Comparison of ENCODE assay signal across 1 cellular context in the genomic region with DNA sequence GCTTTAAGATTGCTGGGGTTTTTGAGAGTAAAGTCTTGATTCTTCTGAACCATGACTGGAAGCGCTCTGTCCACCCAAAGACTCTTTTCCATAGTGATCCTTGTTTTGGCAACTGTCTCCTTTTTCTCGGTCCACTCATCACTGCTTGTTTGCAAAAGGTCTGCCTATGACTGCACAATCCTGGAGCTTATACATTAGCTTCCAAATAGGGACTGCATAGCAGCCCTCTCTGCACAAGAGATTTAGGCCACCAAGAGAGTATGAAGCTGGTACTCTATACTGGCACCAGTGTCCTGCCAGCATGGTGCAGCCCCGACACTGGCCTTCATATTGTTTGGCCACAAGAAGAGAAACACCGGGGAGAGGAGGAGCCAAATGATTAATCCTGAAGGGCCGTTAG.
TF ChIP-seq lines count a peak whose summit lies in the region.

No MANE protein-coding gene starts in this region.

TF ChIP-seq in GM23338, 12 proteins besides CTCF, POLR2A, EP300 and RAD21:
- TF ChIP-seq EZH2 (IDR thresholded peaks at IDR 0.05; ENCODE audit: low read depth, unreplicated experiment) (no peak), CREB1 (CRISPR knock-in tag; IDR thresholded peaks at IDR 0.05; ENCODE audit: low read depth) (no peak), STAT1 (IDR thresholded peaks at IDR 0.05; ENCODE audit: unreplicated experiment) (no peak), POLR2AphosphoS5 (IDR thresholded peaks at IDR 0.05; ENCODE audit: low read depth) (no peak), ZNF114 (CRISPR knock-in tag; IDR thresholded peaks at IDR 0.05) (no peak), EZH2phosphoT487 (IDR thresholded peaks at IDR 0.05; ENCODE audit: unreplicated experiment) (no peak), JUNB (IDR thresholded peaks at IDR 0.05; ENCODE audit: unreplicated experiment) (no peak), ZNF331 (CRISPR knock-in tag; IDR thresholded peaks at IDR 0.05; ENCODE audit: low read depth) (no peak)
